8 cellular contexts compared by ENCODE assay signal in the genomic region with DNA sequence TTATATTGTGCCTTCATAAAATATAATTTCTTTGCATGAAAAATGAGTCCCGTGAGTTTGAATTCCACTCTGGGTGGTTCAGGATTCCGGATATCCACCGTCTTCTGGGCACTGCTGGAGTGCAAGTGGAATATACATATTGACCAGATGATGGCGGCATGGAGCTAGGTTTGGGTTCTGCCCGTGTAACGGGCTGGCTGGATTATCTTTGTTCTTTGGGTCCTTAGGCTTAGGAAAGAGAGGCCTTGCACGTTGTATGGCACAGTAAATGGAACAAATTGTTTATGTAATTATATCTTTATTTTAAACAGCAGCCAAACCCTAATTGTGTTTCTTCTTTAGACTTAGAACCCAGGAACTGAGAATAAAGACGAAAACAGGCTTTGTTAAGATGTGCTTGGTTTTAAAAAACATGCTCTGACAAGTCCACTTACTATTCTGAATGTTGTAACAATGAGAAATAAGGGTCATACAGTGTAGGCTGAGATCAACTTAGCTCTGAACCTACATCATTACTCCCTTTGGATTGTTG. TPM values are rescaled to one million over a fixed set of nuclear protein-coding genes. Genes with fewer than 3 reads are reported as not detected.
A peak's percentile ranks its signal among the peaks of the same experiment; 100 is the strongest.
DNase-seq lines count a peak whose midpoint lies in the region; ATAC-seq and TF ChIP-seq lines count a peak whose summit lies in the region.

No MANE protein-coding gene starts in this region.

- peak; percentile 84 for ATAC-seq in GM21515 (IDR thresholded peaks at IDR 0.05; ENCODE audit: unreplicated experiment)
- ATAC-seq in naive thymus-derived CD8-positive, alpha-beta T cell = peak; percentile 89 to 98

- peaks cover 0 to 3% (median 1%) of the 10 kb centered on the region in 4 donors for H3K4me1 Mint-ChIP-seq in naive thymus-derived CD8-positive, alpha-beta T cell

- peaks cover 0 to 21% (median 16%) of the 10 kb centered on the region in 5 donors for H3K27me3 Mint-ChIP-seq in naive thymus-derived CD8-positive, alpha-beta T cell

- H3K27ac Mint-ChIP-seq in naive thymus-derived CD8-positive, alpha-beta T cell = no peak overlapping the region

- H3K9ac ChIP-seq in OCI-LY1 (ENCODE audit: low read length) = no peak overlapping the region

- H3K9me2 ChIP-seq in OCI-LY1 (ENCODE audit: low read depth, low read length) = no peaks in the 10 kb centered on the region

- TF ChIP-seq CTCF in OCI-LY1 (IDR thresholded peaks at IDR 0.05; ENCODE audit: low read length) = peak; percentile 81
- peak; percentile 77 for TF ChIP-seq CTCF in epithelial cell of proximal tubule (conservative IDR thresholded peaks at IDR 0.05; ENCODE audit: low read depth, low read length)

- peak; percentile 99 for TF ChIP-seq RAD21 in Ishikawa (IDR thresholded peaks at IDR 0.05; ENCODE audit: low read depth)

- H4K20me1 ChIP-seq in OCI-LY1 (ENCODE audit: insufficient read depth, low read length) = no peaks in the 10 kb centered on the region

- H3K79me2 ChIP-seq in OCI-LY1 (ENCODE audit: insufficient read depth, low read length) = no peaks in the 10 kb centered on the region

- H3K27ac ChIP-seq in OCI-LY1 (ENCODE audit: low read depth, low read length, poor library complexity, severe bottlenecking) = no peak overlapping the region

- no peaks in the 10 kb centered on the region for H3K27me3 ChIP-seq in OCI-LY1 (ENCODE audit: insufficient read depth, low read length)

- TF ChIP-seq EP300 in Ishikawa (IDR thresholded peaks at IDR 0.05; ENCODE audit: borderline replicate concordance) = no peak

- POLR2A ChIA-PET in naive thymus-derived CD8-positive, alpha-beta T cell (lab: Charles Lee) = interaction anchor here (2.4 kb wide), 1 partner anchor 13 kb away, joined by 8 read pairs; a partner anchor contains a TSS

- no peaks in the 10 kb centered on the region for H3K9me3 Mint-ChIP-seq in naive thymus-derived CD8-positive, alpha-beta T cell

- H3K36me3 Mint-ChIP-seq in naive thymus-derived CD8-positive, alpha-beta T cell = no peaks in the 10 kb centered on the region

- no peak overlapping the region for H2AFZ ChIP-seq in OCI-LY1 (ENCODE audit: low read length)

- DNase-seq in DMS114 treated with DMSO at 0.1 percent for 48 hours (lab: John Stamatoyannopoulos, UW; ENCODE audit: unreplicated experiment) (peak; percentile 76), epithelial cell of proximal tubule (ENCODE audit: low read depth) (no peak), superior temporal gyrus (ENCODE audit: extremely low spot score) (peak; percentile 93)
- peak; percentile 68 for DNase-seq in activated CD8-positive, alpha-beta memory T cell treated with anti-CD3 and anti-CD28 coated beads, Interleukin-2, amount 50 U/mL, for 48 hours
- peak; percentile 20 to 72 (median 54) for DNase-seq in naive thymus-derived CD8-positive, alpha-beta T cell

- H3K4me2 ChIP-seq in OCI-LY1 (ENCODE audit: low read length) = no peak overlapping the region

- 0 out of 2 replicates have a peak, but pooled peaks cover 3% of the 10 kb centered on the region for H3K9me3 ChIP-seq in OCI-LY1 (ENCODE audit: low read length)

- H3F3A ChIP-seq in OCI-LY1 (ENCODE audit: insufficient read depth, low read length) = no peaks in the 10 kb centered on the region

- no peaks in the 10 kb centered on the region for H3K4me1 ChIP-seq in OCI-LY1 (ENCODE audit: insufficient read depth, low read length, severe bottlenecking)

- H3K4me3 ChIP-seq in OCI-LY1 (ENCODE audit: low read depth, low read length, poor library complexity, severe bottlenecking) (no peak overlapping the region), epithelial cell of proximal tubule (ENCODE audit: low read depth, low read length) (no peak overlapping the region)

- no peak overlapping the region for H3K4me3 Mint-ChIP-seq in naive thymus-derived CD8-positive, alpha-beta T cell

- H3K36me3 ChIP-seq in OCI-LY1 (ENCODE audit: insufficient read depth, low read length) = no peaks in the 10 kb centered on the region

TF ChIP-seq in Ishikawa, 13 proteins besides CTCF, POLR2A, EP300 and RAD21:
- TF ChIP-seq TAF1 (IDR thresholded peaks at IDR 0.05; ENCODE audit: low read depth) (no peak), TEAD4 (IDR thresholded peaks at IDR 0.05) (no peak), EGR1 (IDR thresholded peaks at IDR 0.05) (no peak)
- TF ChIP-seq, protein P1, sequence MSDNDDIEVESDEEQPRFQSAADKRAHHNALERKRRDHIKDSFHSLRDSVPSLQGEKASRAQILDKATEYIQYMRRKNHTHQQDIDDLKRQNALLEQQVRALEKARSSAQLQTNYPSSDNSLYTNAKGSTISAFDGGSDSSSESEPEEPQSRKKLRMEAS (IDR thresholded peaks at IDR 0.05) = no peak

RNA-seq across cellular contexts. Expression of a gene that starts 13.5 kb away (rescaled TPM):
- total RNA-seq in epithelial cell of proximal tubule = 64.5 and 66.1 TPM in 2 replicates
- 10 to 100 TPM; 57.1 to 63.6 TPM for total RNA-seq in naive thymus-derived CD8-positive, alpha-beta T cell
- 10 to 100 TPM; 45.8 to 46.4 (median 46.4) TPM for polyA plus RNA-seq in naive thymus-derived CD8-positive, alpha-beta T cell

RNA-seq across cellular contexts. Expression of a gene that starts 42.8 kb away (rescaled TPM):
- total RNA-seq in epithelial cell of proximal tubule = not detected in 2 replicates
- not detected for total RNA-seq in naive thymus-derived CD8-positive, alpha-beta T cell
- not detected for polyA plus RNA-seq in naive thymus-derived CD8-positive, alpha-beta T cell
